Comparison of ENCODE assay signal across 16 cellular contexts in the genomic region with DNA sequence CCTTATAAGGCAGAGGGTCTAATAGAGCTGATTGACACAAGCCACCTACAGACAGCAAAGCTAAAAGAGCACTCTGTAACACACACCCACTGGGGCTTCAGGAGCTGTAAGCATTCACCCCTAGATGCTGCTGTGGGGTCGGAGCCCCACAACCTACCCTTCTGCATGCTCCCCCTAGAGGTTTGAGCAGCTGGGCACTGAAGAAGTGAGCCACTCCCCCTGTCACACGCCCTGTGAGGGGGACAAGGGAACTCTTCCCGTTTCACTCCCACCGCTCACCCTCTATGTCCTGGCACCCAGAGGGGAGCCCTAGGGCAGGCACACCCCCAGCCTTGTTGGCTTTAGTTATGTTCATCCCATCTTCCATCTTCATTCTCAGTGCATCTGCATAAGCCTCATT. TPM values are rescaled to one million over a fixed set of nuclear protein-coding genes. Genes with fewer than 3 reads are reported as not detected.
DNase-seq lines count a peak whose midpoint lies in the region; ATAC-seq and TF ChIP-seq lines count a peak whose summit lies in the region.
"Had no signal": no experiment of that assay in that cellular context is flagged by ENCODE, and none has a peak within 500 bp of the region (broad histone marks: within the 10 kb centered on the region; RNA-seq: fewer than 3 reads in every experiment).

No MANE protein-coding gene starts in this region.

- H3K27ac Mint-ChIP-seq in GM23338 (no peak overlapping the region), neural progenitor cell (no peak overlapping the region)
- H3K27ac Mint-ChIP-seq: HFFc6, T-cell had no signal

- H3K4me2 ChIP-seq in GM23338 (peak overlapping the region; percentile 61), OCI-LY1 (ENCODE audit: low read length) (no peak overlapping the region), neural progenitor cell (no peak overlapping the region)

- H3K79me2 ChIP-seq in GM23338 (replicated peaks; ENCODE audit: insufficient read depth) (no peaks in the 10 kb centered on the region), OCI-LY1 (ENCODE audit: insufficient read depth, low read length) (no peaks in the 10 kb centered on the region), neural progenitor cell (ENCODE audit: low read depth) (no peaks in the 10 kb centered on the region)

- no peaks in the 10 kb centered on the region for H3K36me3 Mint-ChIP-seq in GM23338 (ENCODE audit: low read depth)
- H3K36me3 Mint-ChIP-seq in neural progenitor cell: no peaks in the 10 kb centered on the region
- H3K36me3 Mint-ChIP-seq: T-cell had no signal

- H3K27me3 ChIP-seq in GM23338 (ENCODE audit: insufficient read depth) (no peaks in the 10 kb centered on the region), OCI-LY1 (ENCODE audit: insufficient read depth, low read length) (peaks cover 5% of the 10 kb centered on the region; the same call in 1 of the 2 replicates), esophagus (ENCODE audit: control insufficient read depth in 1 of 2, insufficient read depth in 2 of 2, low read length in 2 of 2) (no peaks in the 10 kb centered on the region), neural progenitor cell (no peaks in the 10 kb centered on the region)

- H3K9me2 ChIP-seq in GM23338 (ENCODE audit: insufficient read depth) (peaks cover 3% of the 10 kb centered on the region; the same call in 1 of the 2 replicates), OCI-LY1 (ENCODE audit: low read depth, low read length) (no peaks in the 10 kb centered on the region)

- no peak overlapping the region for H3K4me3 Mint-ChIP-seq in GM23338
- no peak overlapping the region for H3K4me3 Mint-ChIP-seq in neural progenitor cell
- H3K4me3 Mint-ChIP-seq: HFFc6, T-cell had no signal

- no peak overlapping the region for H3K27ac ChIP-seq in GM23338 (ENCODE audit: low read depth)
- no peak overlapping the region for H3K27ac ChIP-seq in OCI-LY1 (ENCODE audit: low read depth, low read length, poor library complexity, severe bottlenecking)
- peak overlapping the region; percentile 98 for H3K27ac ChIP-seq in esophagus (ENCODE audit: low read depth in 2 of 2, low read length in 1 of 2)
- H3K27ac ChIP-seq in neural progenitor cell: no peak overlapping the region
- H3K27ac ChIP-seq: SK-N-MC had no signal

- ATAC-seq in GM23338: peak; percentile 95
- no peak for ATAC-seq in activated CD4-positive, CD25-positive, alpha-beta regulatory T cell treated with anti-CD3 and anti-CD28 coated beads, Interleukin-2, amount 50 U/mL, for 24 hours
- ATAC-seq: GM12878, PC-3, T-cell had no signal

- H3K9me3 Mint-ChIP-seq in GM23338 (peaks cover 14% of the 10 kb centered on the region; the same call in 2 of the 3 replicates), neural progenitor cell (peaks cover 3% of the 10 kb centered on the region)
- H3K9me3 Mint-ChIP-seq: HFFc6 had no signal

- H3K27me3 Mint-ChIP-seq in GM23338 (ENCODE audit: insufficient read depth, low read depth, poor library complexity): peaks cover 3% of the 10 kb centered on the region
- no peaks in the 10 kb centered on the region for H3K27me3 Mint-ChIP-seq in neural progenitor cell (ENCODE audit: insufficient read depth, low read depth)

- TF ChIP-seq CTCF in GM23338 (conservative IDR thresholded peaks at IDR 0.05; ENCODE audit: low read depth in 2 of 2) (peak; percentile 58 to 60), OCI-LY1 (IDR thresholded peaks at IDR 0.05; ENCODE audit: low read length) (peak; percentile 35), neural progenitor cell (IDR thresholded peaks at IDR 0.05) (peak; percentile 11)

- no peaks in the 10 kb centered on the region for H3K36me3 ChIP-seq in GM23338 (ENCODE audit: insufficient read depth)
- H3K36me3 ChIP-seq in OCI-LY1 (ENCODE audit: insufficient read depth, low read length): no peaks in the 10 kb centered on the region
- no peaks in the 10 kb centered on the region for H3K36me3 ChIP-seq in esophagus (ENCODE audit: control insufficient read depth in 2 of 2, insufficient read depth in 2 of 2, low read length in 1 of 2)
- H3K36me3 ChIP-seq in neural progenitor cell: no peaks in the 10 kb centered on the region

- no peak overlapping the region for H3K9ac ChIP-seq in OCI-LY1 (ENCODE audit: low read length)
- H3K9ac ChIP-seq in neural progenitor cell: no peak overlapping the region

- H2AFZ ChIP-seq in GM23338: peak overlapping the region; percentile 94
- no peak overlapping the region for H2AFZ ChIP-seq in OCI-LY1 (ENCODE audit: low read length)
- H2AFZ ChIP-seq in neural progenitor cell (replicated peaks): peak overlapping the region; percentile 79

- DNase-seq in GM23338 (ENCODE audit: low spot score) (peak; percentile 69), neural progenitor cell (ENCODE audit: low spot score) (peak; percentile 19), ureter (ENCODE audit: low spot score) (no peak), NCI-H1092 (lab: John Stamatoyannopoulos, UW) (no peak)
- DNase-seq: HFFc6, Karpas-422, NCI-H1436 treated with DMSO at 0.1 percent for 48 hours, NCI-H2081 treated with DMSO at 0.1 percent for 48 hours, NCI-H524, PC-3, T-cell had no signal

- H3K4me1 ChIP-seq in GM23338 (ENCODE audit: insufficient read depth) (peaks cover 9% of the 10 kb centered on the region; the same call in 1 of the 2 replicates), OCI-LY1 (ENCODE audit: insufficient read depth, low read length, severe bottlenecking) (no peaks in the 10 kb centered on the region), esophagus (ENCODE audit: control insufficient read depth in 2 of 2, insufficient read depth in 2 of 2, low read length in 1 of 2) (peaks cover 0 to 13% of the 10 kb centered on the region in 2 donors), neural progenitor cell (no peaks in the 10 kb centered on the region)

- H4K20me1 ChIP-seq in GM23338 (replicated peaks; ENCODE audit: insufficient read depth) (no peaks in the 10 kb centered on the region), OCI-LY1 (ENCODE audit: insufficient read depth, low read length) (no peaks in the 10 kb centered on the region), neural progenitor cell (ENCODE audit: low read depth) (no peaks in the 10 kb centered on the region)

- 64 to 71% methylated on average over 4 of the region's 4 CpGs for WGBS in esophagus, 2 donors

- H3K4me1 Mint-ChIP-seq in GM23338: peaks cover 16% of the 10 kb centered on the region
- no peaks in the 10 kb centered on the region for H3K4me1 Mint-ChIP-seq in neural progenitor cell

- peaks cover 4% of the 10 kb centered on the region; the same call in 1 of the 2 replicates for H3K9me3 ChIP-seq in OCI-LY1 (ENCODE audit: low read length)
- H3K9me3 ChIP-seq in esophagus (ENCODE audit: control insufficient read depth in 2 of 2, insufficient read depth in 1 of 2, low read depth in 1 of 2, low read length in 1 of 2): no peaks in the 10 kb centered on the region
- H3K9me3 ChIP-seq in neural progenitor cell (ENCODE audit: low read depth): no peaks in the 10 kb centered on the region

- H3K4me3 ChIP-seq in GM23338 (no peak overlapping the region), OCI-LY1 (ENCODE audit: low read depth, low read length, poor library complexity, severe bottlenecking) (no peak overlapping the region), esophagus (ENCODE audit: low read depth in 1 of 2, low read length in 2 of 2) (no peak overlapping the region), neural progenitor cell (no peak overlapping the region)
- H3K4me3 ChIP-seq: GM12878, SK-N-MC had no signal

- H3F3A ChIP-seq in GM23338 (replicated peaks; ENCODE audit: low read depth) (no peaks in the 10 kb centered on the region), OCI-LY1 (ENCODE audit: insufficient read depth, low read length) (no peaks in the 10 kb centered on the region), neural progenitor cell (ENCODE audit: low read depth) (no peaks in the 10 kb centered on the region)

TF ChIP-seq in GM23338, 12 proteins besides CTCF, POLR2A, EP300 and RAD21:
- no peak for TF ChIP-seq EZH2phosphoT487 (IDR thresholded peaks at IDR 0.05; ENCODE audit: unreplicated experiment)

RNA-seq across cellular contexts. Expression of a gene that starts 9.4 kb away (rescaled TPM):
- not detected in 2 replicates for total RNA-seq in GM23338 (2014; rRNA removed; shearing (Covaris generic))
- polyA plus RNA-seq in GM23338 (2016; fragmentation: Nextera tagmentation; extraction: Ambion mirVana): 1.4 TPM in 2 replicates
- over 10,000 TPM in 1 of 2 donors, 1,000 to 10,000 TPM in 1; 7,202 to 12,533 TPM for polyA plus RNA-seq in esophagus
- not detected in 2 replicates for total RNA-seq in neural progenitor cell (ENCODE audit: low replicate concordance)
- total RNA-seq in ureter: 62.3 TPM
- total RNA-seq: PC-3, T-cell had no signal

Comparison
In these comparisons a context has a peak if more than half of its experiments do, and no peak if none do; other contexts are left out.
1. DNase-seq: peak in GM23338 (single experiment) and neural progenitor cell (single experiment); none in ureter (single experiment) and NCI-H1092 (single experiment).
2. H3K27ac ChIP-seq: peak in esophagus (2 of 2); none in GM23338 (single experiment), OCI-LY1 (single experiment) and neural progenitor cell (single experiment).
3. RNA of a gene that starts 9.4 kb away (total RNA-seq): 62.3 TPM in ureter (single experiment); not detected in GM23338 and not detected in neural progenitor cell; every median in the first group is over 10 times any median in the second.
4. Peak in every context shown above with its lines, with median percentiles within 50 percentile points of each other: CTCF ChIP-seq.